Comparison of ENCODE assay signal across 20 cellular contexts in genomic region chr17:6161456-6161855, GRCh38.
"Had no signal": no experiment of that assay in that cellular context is flagged by ENCODE, and none has a peak within 500 bp of the region (broad histone marks: within the 10 kb centered on the region; RNA-seq: fewer than 3 reads in every experiment).

No MANE protein-coding gene starts in this region.

- H3K27ac ChIP-seq: brain microvascular endothelial cell, ovary, right lobe of liver, tibial nerve, uterus had no signal

- H3K4me1 ChIP-seq: right lobe of liver, tibial nerve, uterus had no signal

- H3K4me3 ChIP-seq: ovary, right lobe of liver, tibial nerve, uterus had no signal

- FAIRE-seq: small intestine had no signal

- ATAC-seq: activated CD4-positive, alpha-beta T cell treated with anti-CD3 and anti-CD28 coated beads for 36 hours; activated naive CD8-positive, alpha-beta T cell treated with anti-CD3 and anti-CD28 coated beads, Interleukin-2, amount 50 U/mL, for 24 hours; activated T-helper 17 cell treated with anti-CD3 and anti-CD28 coated beads, Interleukin-2, amount 50 U/mL, for 72 hours; esophagus mucosa; naive thymus-derived CD4-positive, alpha-beta T cell; right lobe of liver had no signal

- H3K36me3 ChIP-seq: brain microvascular endothelial cell, ovary, right lobe of liver, tibial nerve, uterus had no signal

- DNase-seq: activated CD4-positive, alpha-beta memory T cell treated with anti-CD3 and anti-CD28 coated beads for 36 hours; activated CD4-positive, alpha-beta T cell treated with anti-CD3 and anti-CD28 coated beads for 36 hours; activated naive CD4-positive, alpha-beta T cell treated with anti-CD3 and anti-CD28 coated beads for 36 hours; activated naive CD8-positive, alpha-beta T cell treated with anti-CD3 and anti-CD28 coated beads, Interleukin-2, amount 50 U/mL, for 24 hours; activated T-cell treated with anti-CD3 and anti-CD28 coated beads for 4 hours; anterior cingulate cortex; brain microvascular endothelial cell; cerebellar nuclear complex; cortex of kidney; mesendoderm; naive thymus-derived CD4-positive, alpha-beta T cell; ovary; right lobe of liver; small intestine; stimulated activated CD4-positive, alpha-beta T cell treated with anti-CD3 and anti-CD28 coated beads, Interleukin-15, amount 100 ng/mL, for 24 hours; stimulated activated CD4-positive, alpha-beta T cell treated with anti-CD3 and anti-CD28 coated beads, Interleukin-2, amount 100 ng/mL, for 48 hours; uterus had no signal

- H3K27me3 ChIP-seq: brain microvascular endothelial cell, ovary, right lobe of liver, tibial nerve, uterus had no signal

- H3K9me3 ChIP-seq: ovary, right lobe of liver, uterus had no signal
